Comparison of ENCODE assay signal across 24 cellular contexts in the genomic region with DNA sequence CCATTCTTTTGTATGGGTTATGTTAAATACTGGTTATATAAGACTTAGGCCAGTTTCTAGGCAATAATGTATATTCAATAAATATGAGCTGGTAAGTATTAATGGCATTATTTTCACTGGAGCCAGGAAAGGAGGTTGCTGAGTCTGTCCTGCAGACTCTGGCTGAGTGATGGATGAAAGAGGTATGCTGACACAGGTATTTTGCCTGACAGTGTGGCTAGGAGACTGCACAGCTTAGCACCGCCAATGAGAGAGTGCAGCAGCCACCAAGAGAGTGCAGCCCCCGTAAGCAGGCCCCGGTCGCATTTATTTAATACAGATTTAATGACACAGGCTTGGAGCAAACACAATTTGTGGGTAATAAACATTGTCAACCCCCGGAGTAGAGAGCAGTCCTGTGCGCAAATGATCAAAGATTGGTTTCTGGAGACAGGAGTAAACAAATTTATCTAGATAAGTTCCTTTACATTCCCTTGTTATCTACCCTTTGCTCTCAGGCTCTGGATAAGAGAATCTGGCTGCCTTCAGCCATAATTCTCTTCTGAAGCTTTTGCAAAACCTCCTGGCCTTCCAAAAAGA. TPM values are rescaled to one million over a fixed set of nuclear protein-coding genes. Genes with fewer than 3 reads are reported as not detected.
A peak's percentile ranks its signal among the peaks of the same experiment; 100 is the strongest.
DNase-seq lines count a peak whose midpoint lies in the region; ATAC-seq, FAIRE-seq and TF ChIP-seq lines count a peak whose summit lies in the region.
"Had no signal": no experiment of that assay in that cellular context is flagged by ENCODE, and none has a peak within 500 bp of the region (broad histone marks: within the 10 kb centered on the region; RNA-seq: fewer than 3 reads in every experiment).

No MANE protein-coding gene starts in this region.

- TF ChIP-seq CTCF in HepG2 (CRISPR knock-in tag; IDR thresholded peaks at IDR 0.05) (no peak), right lobe of liver (IDR thresholded peaks at IDR 0.05) (no peak), VCaP (conservative IDR thresholded peaks at IDR 0.05) (no peak), hepatocyte (IDR thresholded peaks at IDR 0.05; ENCODE audit: poor library complexity) (no peak), osteoblast (IDR thresholded peaks at IDR 0.05; ENCODE audit: extremely low read depth, low read depth, low read length) (no peak), foreskin fibroblast (IDR thresholded peaks at IDR 0.05; ENCODE audit: low read depth, low read length) (no peak)

- no peaks in the 10 kb centered on the region for H3K9me2 ChIP-seq in hepatocyte (replicated peaks; ENCODE audit: insufficient read depth)

- H3K27me3 ChIP-seq in HepG2 (ENCODE audit: control insufficient read depth in 1 of 2, insufficient read depth in 2 of 2, low read length in 2 of 2) (no peaks in the 10 kb centered on the region), right lobe of liver (no peaks in the 10 kb centered on the region), hepatocyte (no peaks in the 10 kb centered on the region), osteoblast (ENCODE audit: insufficient read depth, low read length) (no peaks in the 10 kb centered on the region)
- H3K27me3 ChIP-seq: BE2C, BLaER1 had no signal

- DNase-seq in HepG2 (ENCODE audit: low spot score) (peak; percentile 34), right lobe of liver (no peak), hepatocyte (ENCODE audit: low spot score) (peak; percentile 13), hippocampal formation (lab: John Stamatoyannopoulos, UW) (no peak), osteoblast (ENCODE audit: insufficient read length, low spot score, missing footprints) (no peak), foreskin fibroblast (no peak)
- DNase-seq: ACHN; BE2C; C1 segment of cervical spinal cord; Calu3; CD4-positive, alpha-beta memory T cell; CD4-positive, CD25-positive, alpha-beta regulatory T cell; CD8-positive, alpha-beta memory T cell; COR-L47; DMS79 treated with DMSO at 0.1 percent for 48 hours; GF-D8 had no signal

- 37% methylated on average over 5 of the region's 6 CpGs for WGBS in HepG2 (ENCODE audit: low lambda C conversion rate)
- WGBS in right lobe of liver (ENCODE audit: insufficient coverage, low coverage, low lambda C conversion rate, missing lambda C conversion rate): 98% methylated on average over 6 of the region's 6 CpGs
- WGBS in hepatocyte (ENCODE audit: low lambda C conversion rate, missing lambda C conversion rate): 35% methylated on average over 6 of the region's 6 CpGs
- WGBS in mesodermal cell (ENCODE audit: insufficient coverage in 2 of 2), 2 experiments: 83 to 93% methylated on average over 1 to 3 of the region's 6 CpGs

- FAIRE-seq in HepG2 (lab: Jason Lieb, UNC): no peak
- FAIRE-seq: D721Med, G401.6, GM12891, GM19239 had no signal

- in situ Hi-C loops in HepG2 (cut with HindIII; ENCODE audit: extremely low pct_ligation_motif_present, low pct_unique_long_range_greater_than_20kb): no loop called here

- TF ChIP-seq POLR2A in HepG2 (IDR thresholded peaks at IDR 0.05; ENCODE audit: insufficient read depth in 1 of 2, low read depth in 2 of 2, low read length in 2 of 2): no peak
- no peak for TF ChIP-seq POLR2A in right lobe of liver (IDR thresholded peaks at IDR 0.05)

- no peak overlapping the region for H3K4me3 ChIP-seq in HepG2 (replicated peaks in 1 of 3; ENCODE audit: insufficient read depth in 1 of 3, low read depth in 2 of 3, low read length in 3 of 3)
- H3K4me3 ChIP-seq in right lobe of liver: no peak overlapping the region
- H3K4me3 ChIP-seq in hepatocyte: no peak overlapping the region
- H3K4me3 ChIP-seq in mesodermal cell (ENCODE audit: extremely low read depth, insufficient read depth, low read length, poor library complexity, severe bottlenecking): no peak overlapping the region
- no peak overlapping the region for H3K4me3 ChIP-seq in osteoblast (ENCODE audit: insufficient read depth, low read length)
- no peak overlapping the region for H3K4me3 ChIP-seq in foreskin fibroblast (ENCODE audit: low read depth in 1 of 2, low read length in 2 of 2)
- H3K4me3 ChIP-seq: BLaER1 had no signal

- H3K9me3 ChIP-seq in HepG2 (ENCODE audit: low read length): no peaks in the 10 kb centered on the region
- H3K9me3 ChIP-seq in right lobe of liver: no peaks in the 10 kb centered on the region
- H3K9me3 ChIP-seq in hepatocyte (ENCODE audit: low read depth): no peaks in the 10 kb centered on the region
- no peaks in the 10 kb centered on the region for H3K9me3 ChIP-seq in mesodermal cell (ENCODE audit: control insufficient read depth, low read length)
- H3K9me3 ChIP-seq in osteoblast (ENCODE audit: low read depth, low read length): no peaks in the 10 kb centered on the region
- H3K9me3 ChIP-seq: BE2C, BLaER1 had no signal

- H3K36me3 ChIP-seq in HepG2 (replicated peaks in 1 of 2; ENCODE audit: control insufficient read depth in 1 of 2, insufficient read depth in 2 of 2, low read length in 2 of 2) (0 out of 5 replicates have a peak, but pooled peaks cover 0 to 2% of the 10 kb centered on the region in 2 experiments), right lobe of liver (no peaks in the 10 kb centered on the region), hepatocyte (replicated peaks; ENCODE audit: insufficient read depth, low read depth) (peaks cover under 1% of the 10 kb centered on the region), mesodermal cell (ENCODE audit: control insufficient read depth, insufficient read depth, low read length) (peaks cover 43% of the 10 kb centered on the region), osteoblast (ENCODE audit: insufficient read depth, low read length) (peaks cover 12% of the 10 kb centered on the region)
- H3K36me3 ChIP-seq: BE2C had no signal

- intact Hi-C loops in HepG2 (cut with micrococcal nuclease; ENCODE audit: unreplicated experiment): loop anchor here (5.0 kb wide), 1 partner anchor 37 kb away; a partner anchor contains a TSS
- intact Hi-C loops in right lobe of liver (cut with DNase I): no loop called here

- TF ChIP-seq EP300 in HepG2 (IDR thresholded peaks at IDR 0.05; ENCODE audit: low read depth in 2 of 2, low read length in 2 of 2): no peak
- TF ChIP-seq EP300 in HepG2 (CRISPR knock-in tag; IDR thresholded peaks at IDR 0.05; ENCODE audit: borderline replicate concordance): no peak

- H4K20me1 ChIP-seq in HepG2 (ENCODE audit: insufficient read depth, low read length): no peaks in the 10 kb centered on the region
- H4K20me1 ChIP-seq in hepatocyte (ENCODE audit: insufficient read depth, poor library complexity, severe bottlenecking): no peaks in the 10 kb centered on the region
- no peaks in the 10 kb centered on the region for H4K20me1 ChIP-seq in osteoblast (ENCODE audit: insufficient read depth, low read length)
- H4K20me1 ChIP-seq: BLaER1 had no signal

- H3K4me2 ChIP-seq in HepG2 (ENCODE audit: low read depth, low read length) (peak overlapping the region; percentile 21; the same call in 1 of the 2 replicates), hepatocyte (peak overlapping the region; percentile 38), osteoblast (ENCODE audit: insufficient read depth, low read length) (no peak overlapping the region)
- H3K4me2 ChIP-seq: BLaER1 had no signal

- H2AFZ ChIP-seq in HepG2 (ENCODE audit: low read length): no peak overlapping the region
- H2AFZ ChIP-seq in hepatocyte: no peak overlapping the region
- H2AFZ ChIP-seq in osteoblast (ENCODE audit: low read length): no peak overlapping the region

- TF ChIP-seq RAD21 in HepG2 (CRISPR knock-in tag; IDR thresholded peaks at IDR 0.05): no peak

- H3K4me1 ChIP-seq in HepG2 (ENCODE audit: insufficient read depth, low read length): peaks cover 24% of the 10 kb centered on the region
- H3K4me1 ChIP-seq in right lobe of liver: no peaks in the 10 kb centered on the region
- H3K4me1 ChIP-seq in hepatocyte (ENCODE audit: insufficient read depth): peaks cover 5% of the 10 kb centered on the region
- H3K4me1 ChIP-seq in mesodermal cell (ENCODE audit: control insufficient read depth, insufficient read depth, low read length, poor library complexity, severe bottlenecking): no peaks in the 10 kb centered on the region
- H3K4me1 ChIP-seq in osteoblast (ENCODE audit: insufficient read depth, low read length): no peaks in the 10 kb centered on the region
- H3K4me1 ChIP-seq: BE2C, BLaER1 had no signal

- H3K27ac ChIP-seq in HepG2 (ENCODE audit: extremely low read length, insufficient read depth, low read length) (no peak overlapping the region), right lobe of liver (no peak overlapping the region), VCaP (peak overlapping the region; percentile 14; the same call in 1 of the 2 replicates), hepatocyte (no peak overlapping the region), mesodermal cell (ENCODE audit: low read depth, low read length, severe bottlenecking) (peak overlapping the region; percentile 1), osteoblast (ENCODE audit: low read depth, low read length) (no peak overlapping the region)
- H3K27ac ChIP-seq: 22Rv1, BLaER1 had no signal

- no TSS peak for BruUV-seq in HepG2 (replicated peaks; lab: Mats Ljungman, UMichigan)

- no peak overlapping the region for H3K9ac ChIP-seq in HepG2 (ENCODE audit: insufficient read depth, low read depth, low read length)
- H3K9ac ChIP-seq: BLaER1 had no signal

- peak; percentile 99 for ATAC-seq in HepG2
- ATAC-seq in right lobe of liver: no peak

- H3K79me2 ChIP-seq in HepG2 (ENCODE audit: insufficient read depth, low read length) (no peaks in the 10 kb centered on the region), hepatocyte (no peaks in the 10 kb centered on the region), osteoblast (ENCODE audit: insufficient read depth, low read length) (no peaks in the 10 kb centered on the region)

- POLR2A ChIA-PET in HepG2 (lab: Yijun Ruan, JAX): interaction anchor here (0.6 kb wide), 1 partner anchor 38 kb away, joined by 3 read pairs; a partner anchor contains a TSS

- CTCF ChIA-PET in HepG2 (lab: Yijun Ruan, JAX; ENCODE audit: low intra/inter-chr PET ratio, low total read pairs): no interaction called here

RNA-seq across cellular contexts. Expression of a gene that starts 37.4 kb away (rescaled TPM):
- 18.6 and 22.5 TPM in 2 replicates for total RNA-seq in HepG2 (2016; rRNA removed; fragmentation: Illumina TruSeq; extraction: Trizol)
- total RNA-seq in HepG2 (2016; cell fraction: cytosol; rRNA removed; fragmentation: Illumina TruSeq; extraction: Trizol; ENCODE audit: low read depth): 5.6 and 7.3 TPM in 2 replicates
- total RNA-seq in HepG2 (2016; cell fraction: insoluble cytoplasmic fraction; rRNA removed; fragmentation: Illumina TruSeq; extraction: Trizol): 18.4 and 24.0 TPM in 2 replicates
- total RNA-seq in HepG2 (2016; cell fraction: membrane; rRNA removed; fragmentation: Illumina TruSeq; extraction: Trizol): 8.7 and 11.5 TPM in 2 replicates
- total RNA-seq in HepG2 (2016; cell fraction: nucleus; rRNA removed; fragmentation: Illumina TruSeq; extraction: Trizol): 22.3 and 26.5 TPM in 2 replicates
- 4.2 and 6.3 TPM in 2 replicates for polyA plus RNA-seq in HepG2 (2011; rRNA removed)
- polyA plus RNA-seq in HepG2 (2011; cell fraction: cytosol; rRNA removed): 1.8 and 3.5 TPM in 2 replicates
- 0.84 and 1.2 TPM in 2 replicates for polyA plus RNA-seq in HepG2 (2011; cell fraction: nucleus; rRNA removed)
- 3.4 and 4.2 TPM in 2 replicates for polyA plus RNA-seq in HepG2 (2012)
- polyA plus RNA-seq in HepG2 (2016; cell fraction: cytosol; fragmentation: Illumina TruSeq; extraction: Trizol; ENCODE audit: low read depth): 0.27 and 0.31 TPM in 2 replicates
- polyA plus RNA-seq in HepG2 (2016; cell fraction: insoluble cytoplasmic fraction; fragmentation: Illumina TruSeq; extraction: Trizol; ENCODE audit: low read depth): 5.5 and 6.0 TPM in 2 replicates
- 0.89 and 1.1 TPM in 2 replicates for polyA plus RNA-seq in HepG2 (2016; cell fraction: membrane; fragmentation: Illumina TruSeq; extraction: Trizol; ENCODE audit: low read depth)
- polyA plus RNA-seq in HepG2 (2016; cell fraction: nucleus; fragmentation: Illumina TruSeq; extraction: Trizol; ENCODE audit: insufficient read depth, low read depth): 12.1 and 12.7 TPM in 2 replicates
- 18.8 and 31.6 TPM in 2 replicates for polyA minus RNA-seq in HepG2 (2011; rRNA and poly(A)+ RNA removed; ENCODE audit: low replicate concordance)
- polyA minus RNA-seq in HepG2 (2011; cell fraction: cytosol; rRNA and poly(A)+ RNA removed): 19.4 and 20.7 TPM in 2 replicates
- 8.9 and 12.7 TPM in 2 replicates for polyA minus RNA-seq in HepG2 (2011; cell fraction: nucleus; rRNA and poly(A)+ RNA removed)
- 10 to 100 TPM in 4 of 6 experiments, 1 to 10 TPM in 2; 9.5 to 15.7 (median 12.8) TPM for total RNA-seq in right lobe of liver
- total RNA-seq in hepatocyte: 33.7 and 35.5 TPM in 2 replicates
- polyA plus RNA-seq in hepatocyte: 7.0 and 8.1 TPM in 2 replicates
- polyA plus RNA-seq in mesodermal cell (2013, experiment 1 of 2): 13.0 TPM
- polyA plus RNA-seq in mesodermal cell (2013, experiment 2 of 2): 15.0 TPM
- 46.3 and 48.0 TPM in 2 replicates for total RNA-seq in osteoblast

RNA-seq across cellular contexts. Expression of a gene that starts 37.6 kb away (rescaled TPM):
- total RNA-seq in HepG2 (2016; rRNA removed; fragmentation: Illumina TruSeq; extraction: Trizol) (10.8 and 13.2 TPM in 2 replicates), right lobe of liver (1 to 10 TPM; 2.4 to 4.2 (median 3.5) TPM), hepatocyte (14.4 and 17.0 TPM in 2 replicates), osteoblast (20.3 and 22.4 TPM in 2 replicates)
- 2.0 and 2.2 TPM in 2 replicates for total RNA-seq in HepG2 (2016; cell fraction: cytosol; rRNA removed; fragmentation: Illumina TruSeq; extraction: Trizol; ENCODE audit: low read depth)
- total RNA-seq in HepG2 (2016; cell fraction: insoluble cytoplasmic fraction; rRNA removed; fragmentation: Illumina TruSeq; extraction: Trizol): 9.7 and 9.8 TPM in 2 replicates
- total RNA-seq in HepG2 (2016; cell fraction: membrane; rRNA removed; fragmentation: Illumina TruSeq; extraction: Trizol): 3.1 and 4.5 TPM in 2 replicates
- total RNA-seq in HepG2 (2016; cell fraction: nucleus; rRNA removed; fragmentation: Illumina TruSeq; extraction: Trizol): 23.2 and 24.7 TPM in 2 replicates
- polyA plus RNA-seq in HepG2 (2011; rRNA removed) (2.4 TPM in 2 replicates), hepatocyte (12.1 and 12.2 TPM in 2 replicates)
- 1.9 and 2.8 TPM in 2 replicates for polyA plus RNA-seq in HepG2 (2011; cell fraction: cytosol; rRNA removed)
- polyA plus RNA-seq in HepG2 (2011; cell fraction: nucleus; rRNA removed): 11.0 and 11.1 TPM in 2 replicates
- polyA plus RNA-seq in HepG2 (2012): 4.3 and 4.8 TPM in 2 replicates
- 0.49 and 0.53 TPM in 2 replicates for polyA plus RNA-seq in HepG2 (2016; cell fraction: cytosol; fragmentation: Illumina TruSeq; extraction: Trizol; ENCODE audit: low read depth)
- polyA plus RNA-seq in HepG2 (2016; cell fraction: insoluble cytoplasmic fraction; fragmentation: Illumina TruSeq; extraction: Trizol; ENCODE audit: low read depth): 7.8 and 10.1 TPM in 2 replicates
- polyA plus RNA-seq in HepG2 (2016; cell fraction: membrane; fragmentation: Illumina TruSeq; extraction: Trizol; ENCODE audit: low read depth): 0.85 and 1.5 TPM in 2 replicates
- 15.0 and 17.1 TPM in 2 replicates for polyA plus RNA-seq in HepG2 (2016; cell fraction: nucleus; fragmentation: Illumina TruSeq; extraction: Trizol; ENCODE audit: insufficient read depth, low read depth)
- polyA minus RNA-seq in HepG2 (2011; rRNA and poly(A)+ RNA removed; ENCODE audit: low replicate concordance): 2.2 and 3.1 TPM in 2 replicates
- polyA minus RNA-seq in HepG2 (2011; cell fraction: cytosol; rRNA and poly(A)+ RNA removed): 3.3 and 4.1 TPM in 2 replicates
- 40.8 and 41.8 TPM in 2 replicates for polyA minus RNA-seq in HepG2 (2011; cell fraction: nucleus; rRNA and poly(A)+ RNA removed)
- 10.2 TPM for polyA plus RNA-seq in mesodermal cell (2013, experiment 1 of 2)
- polyA plus RNA-seq in mesodermal cell (2013, experiment 2 of 2): 14.1 TPM

Comparison
In these comparisons a context has a peak if more than half of its experiments do, and no peak if none do; other contexts are left out.
1. DNase-seq: peak in HepG2 (single experiment) and hepatocyte (single experiment); none in right lobe of liver (0 of 3), hippocampal formation (0 of 2), osteoblast (single experiment) and foreskin fibroblast (0 of 2).
2. H3K27ac ChIP-seq: peak in VCaP (single experiment) and mesodermal cell (single experiment); none in HepG2 (single experiment), right lobe of liver (0 of 3), hepatocyte (single experiment) and osteoblast (single experiment).